ENCODE assay signal across 11 cellular contexts in the genomic region with DNA sequence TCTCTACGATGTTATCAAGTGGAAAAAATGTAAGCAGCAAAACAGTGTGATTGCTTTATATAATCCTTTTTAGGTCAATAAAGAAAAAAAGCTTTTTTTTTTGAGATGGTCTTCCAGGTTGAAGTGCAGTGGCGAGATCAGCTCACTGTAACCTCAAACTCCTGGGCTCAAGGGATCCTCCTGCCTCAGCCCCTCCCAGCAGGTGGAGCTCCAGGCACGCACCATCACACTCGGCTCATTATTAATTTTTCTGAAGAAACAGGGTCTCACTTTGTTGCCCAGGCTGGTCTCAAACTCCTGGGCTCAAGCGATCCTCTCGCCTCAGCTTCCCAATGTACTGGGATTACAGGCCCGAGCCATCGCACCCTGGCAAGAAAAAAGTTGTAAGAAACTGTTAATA. TPM values are rescaled to one million over a fixed set of nuclear protein-coding genes. Genes with fewer than 3 reads are reported as not detected.
DNase-seq lines count a peak whose midpoint lies in the region; ATAC-seq and TF ChIP-seq lines count a peak whose summit lies in the region.
"Had no signal": no experiment of that assay in that cellular context is flagged by ENCODE, and none has a peak within 500 bp of the region (broad histone marks: within the 10 kb centered on the region; RNA-seq: fewer than 3 reads in every experiment).

No MANE protein-coding gene starts in this region.

- POLR2A ChIA-PET in activated CD4-positive, alpha-beta memory T cell treated with anti-CD3 and anti-CD28 coated beads, Interleukin-2, amount 10 ng/mL, durations not matched to agents 7 days and 5 days (lab: Charles Lee): interaction anchor here (1.4 kb wide), 1 partner anchor 168 kb away, joined by 3 read pairs; the partner anchor contains the start of gene DYNLT2B

- peak; percentile 11 for DNase-seq in CD1c-positive myeloid dendritic cell (ENCODE audit: extremely low spot score)
- no peak for DNase-seq in GM20000 (ENCODE audit: low spot score)
- DNase-seq in activated CD4-positive, alpha-beta memory T cell treated with anti-CD3 and anti-CD28 coated beads, Interleukin-2, amount 10 ng/mL, durations not matched to agents 7 days and 5 days: peak; percentile 27
- DNase-seq in left colon: no peak
- no peak for DNase-seq in NCI-H2081 (lab: John Stamatoyannopoulos, UW)
- no peak for DNase-seq in GOT3 (lab: John Stamatoyannopoulos, UW)
- DNase-seq in mucosa of gallbladder (ENCODE audit: low spot score): no peak
- DNase-seq: NCI-H226 had no signal

- H3K4me3 Mint-ChIP-seq in activated CD4-positive, alpha-beta memory T cell treated with anti-CD3 and anti-CD28 coated beads, Interleukin-2, amount 10 ng/mL, durations not matched to agents 7 days and 5 days: no peak overlapping the region
- H3K4me3 Mint-ChIP-seq: stimulated activated memory B cell treated with anti-CD40 and anti-IgM and Interleukin-4, amounts not matched to agents 10 μg/mL and 1 μg/mL and 100 μg/mL, for 72 hours had no signal

- peak; percentile 32 for TF ChIP-seq CTCF in GM20000 (IDR thresholded peaks at IDR 0.05; ENCODE audit: extremely low read depth, missing control alignments)

- no peak overlapping the region for H3K27ac Mint-ChIP-seq in activated CD4-positive, alpha-beta memory T cell treated with anti-CD3 and anti-CD28 coated beads, Interleukin-2, amount 10 ng/mL, durations not matched to agents 7 days and 5 days
- H3K27ac Mint-ChIP-seq: stimulated activated memory B cell treated with anti-CD40 and anti-IgM and Interleukin-4, amounts not matched to agents 10 μg/mL and 1 μg/mL and 100 μg/mL, for 72 hours had no signal

- H3K27me3 Mint-ChIP-seq in activated CD4-positive, alpha-beta memory T cell treated with anti-CD3 and anti-CD28 coated beads, Interleukin-2, amount 10 ng/mL, durations not matched to agents 7 days and 5 days: no peaks in the 10 kb centered on the region
- H3K27me3 Mint-ChIP-seq: stimulated activated memory B cell treated with anti-CD40 and anti-IgM and Interleukin-4, amounts not matched to agents 10 μg/mL and 1 μg/mL and 100 μg/mL, for 72 hours had no signal

- H3K36me3 Mint-ChIP-seq in activated CD4-positive, alpha-beta memory T cell treated with anti-CD3 and anti-CD28 coated beads, Interleukin-2, amount 10 ng/mL, durations not matched to agents 7 days and 5 days (ENCODE audit: low read depth): peaks cover 45% of the 10 kb centered on the region

- ATAC-seq in left colon (peak; percentile 52), HG03095 (IDR thresholded peaks at IDR 0.05; ENCODE audit: unreplicated experiment) (no peak)
- ATAC-seq: esophagus mucosa; stimulated activated memory B cell treated with anti-CD40 and anti-IgM and Interleukin-4, amounts not matched to agents 10 μg/mL and 1 μg/mL and 100 μg/mL, for 72 hours had no signal

- CTCF ChIA-PET in activated CD4-positive, alpha-beta memory T cell treated with anti-CD3 and anti-CD28 coated beads, Interleukin-2, amount 10 ng/mL, durations not matched to agents 7 days and 5 days (lab: Charles Lee): interaction anchor here (0.7 to 2.3 kb wide), 9 partner anchors 12 to 190 kb away, joined by 3 to 13 read pairs (median 4); no protein-coding TSS in a partner anchor

- H3K4me1 Mint-ChIP-seq in activated CD4-positive, alpha-beta memory T cell treated with anti-CD3 and anti-CD28 coated beads, Interleukin-2, amount 10 ng/mL, durations not matched to agents 7 days and 5 days: peaks cover 6% of the 10 kb centered on the region

- no peaks in the 10 kb centered on the region for H3K9me3 Mint-ChIP-seq in activated CD4-positive, alpha-beta memory T cell treated with anti-CD3 and anti-CD28 coated beads, Interleukin-2, amount 10 ng/mL, durations not matched to agents 7 days and 5 days
- H3K9me3 Mint-ChIP-seq: stimulated activated memory B cell treated with anti-CD40 and anti-IgM and Interleukin-4, amounts not matched to agents 10 μg/mL and 1 μg/mL and 100 μg/mL, for 72 hours had no signal

- intact Hi-C loops in left colon (cut with DNase I, micrococcal nuclease): no loop called here

RNA-seq across cellular contexts. Expression of gene RNF168, which starts 17.3 kb away (rescaled TPM):
- total RNA-seq in activated CD4-positive, alpha-beta memory T cell treated with anti-CD3 and anti-CD28 coated beads, Interleukin-2, amount 10 ng/mL, durations not matched to agents 7 days and 5 days: 10 to 100 TPM; 45.0 to 45.6 TPM
- total RNA-seq in left colon (10 to 100 TPM; 22.1 to 23.9 TPM), mucosa of gallbladder (23.2 TPM)

RNA-seq across cellular contexts. Expression of gene SMCO1, which starts 28.9 kb away (rescaled TPM):
- not detected for total RNA-seq in activated CD4-positive, alpha-beta memory T cell treated with anti-CD3 and anti-CD28 coated beads, Interleukin-2, amount 10 ng/mL, durations not matched to agents 7 days and 5 days
- total RNA-seq in left colon (not detected), mucosa of gallbladder (not detected)
- total RNA-seq: esophagus mucosa had no signal

RNA-seq across cellular contexts. Expression of gene UBXN7, which starts 54.0 kb away (rescaled TPM):
- total RNA-seq in activated CD4-positive, alpha-beta memory T cell treated with anti-CD3 and anti-CD28 coated beads, Interleukin-2, amount 10 ng/mL, durations not matched to agents 7 days and 5 days: 10 to 100 TPM; 55.9 to 60.5 TPM
- total RNA-seq in left colon (10 to 100 TPM; 25.9 to 35.2 TPM), mucosa of gallbladder (52.0 TPM)

Comparison
In these comparisons a context has a peak if more than half of its experiments do, and no peak if none do; other contexts are left out.
1. DNase-seq: peak in CD1c-positive myeloid dendritic cell (single experiment) and activated CD4-positive, alpha-beta memory T cell treated with anti-CD3 and anti-CD28 coated beads, Interleukin-2, amount 10 ng/mL, durations not matched to agents 7 days and 5 days (single experiment); none in GM20000 (single experiment), left colon (0 of 2), NCI-H2081 (0 of 2), GOT3 (single experiment) and mucosa of gallbladder (single experiment).